Comparison of ENCODE assay signal across 13 cellular contexts in genomic region chr6:109351231-109352132, GRCh38. TPM values are rescaled to one million over a fixed set of nuclear protein-coding genes. Genes with fewer than 3 reads are reported as not detected.
DNase-seq lines count a peak whose midpoint lies in the region; ATAC-seq and TF ChIP-seq lines count a peak whose summit lies in the region.
"Had no signal": no experiment of that assay in that cellular context is flagged by ENCODE, and none has a peak within 500 bp of the region (broad histone marks: within the 10 kb centered on the region; RNA-seq: fewer than 3 reads in every experiment).

No MANE protein-coding gene starts in this region.

- peak overlapping the region in 3 of 4 donors; percentile 67 to 94 (median 83) for H3K27ac ChIP-seq in Peyer's patch
- H3K27ac ChIP-seq in right lobe of liver = no peak overlapping the region
- H3K27ac ChIP-seq in endodermal cell (ENCODE audit: low read depth, low read length) = no peak overlapping the region
- H3K27ac ChIP-seq: A549, tibial artery had no signal

- intact Hi-C loops in right lobe of liver (cut with DNase I) = no loop called here

- TF ChIP-seq CTCF in Peyer's patch (IDR thresholded peaks at IDR 0.05) (peak in 1 of 6 experiments; percentile 1), right lobe of liver (IDR thresholded peaks at IDR 0.05) (no peak), endodermal cell (conservative IDR thresholded peaks at IDR 0.05) (no peak)

- H3K4me1 Mint-ChIP-seq in T-helper 2 cell treated with Interferon-gamma antibody and Interleukin-4, amounts not matched to agents 5 μg/mL and 100 μg/mL, for 36 hours (ENCODE audit: low read depth) = peaks cover 17% of the 10 kb centered on the region
- H3K4me1 Mint-ChIP-seq in endodermal cell = no peaks in the 10 kb centered on the region

- H3K4me2 ChIP-seq in skeletal muscle satellite cell (ENCODE audit: low read length) = peak overlapping the region; percentile 2
- H3K4me2 ChIP-seq: A549, smooth muscle cell had no signal

- peaks cover 0 to 10% (median 0%) of the 10 kb centered on the region in 3 donors for H3K36me3 ChIP-seq in Peyer's patch
- H3K36me3 ChIP-seq in skeletal muscle satellite cell (ENCODE audit: insufficient read depth, low read length) = peaks cover 17% of the 10 kb centered on the region
- H3K36me3 ChIP-seq in right lobe of liver = peaks cover 0 to 2% (median 0%) of the 10 kb centered on the region in 4 donors
- peaks cover 11% of the 10 kb centered on the region for H3K36me3 ChIP-seq in endodermal cell (ENCODE audit: control insufficient read depth, insufficient read depth, low read length)

- no peak for DNase-seq in T-helper 2 cell treated with Interferon-gamma antibody and Interleukin-4, amounts not matched to agents 5 μg/mL and 100 μg/mL, for 36 hours (ENCODE audit: low spot score)
- DNase-seq in T-helper 2 cell (no peak), Peyer's patch (peak in 1 of 3 donors; percentile 63), fibroblast of the conjunctiva (ENCODE audit: low read depth) (peak; percentile 16), DMS79 treated with DMSO at 0.1 percent for 48 hours (lab: John Stamatoyannopoulos, UW) (no peak), right lobe of liver (no peak), endodermal cell (no peak)
- DNase-seq: activated CD8-positive, alpha-beta memory T cell treated with anti-CD3 and anti-CD28 coated beads, Interleukin-2, amount 10 ng/mL, durations not matched to agents 7 days and 5 days; T-helper 9 cell had no signal

- H3K9ac ChIP-seq in skeletal muscle satellite cell (ENCODE audit: low read depth, low read length) (no peak overlapping the region), endodermal cell (ENCODE audit: extremely low read depth, low read length, poor library complexity, severe bottlenecking) (no peak overlapping the region)

- H3K36me3 Mint-ChIP-seq in T-helper 2 cell treated with Interferon-gamma antibody and Interleukin-4, amounts not matched to agents 5 μg/mL and 100 μg/mL, for 36 hours (ENCODE audit: low read depth) = peaks cover 37% of the 10 kb centered on the region
- H3K36me3 Mint-ChIP-seq in endodermal cell (ENCODE audit: low read depth) = peaks cover 32% of the 10 kb centered on the region

- no peak for ATAC-seq in right lobe of liver
- ATAC-seq: A549; activated CD8-positive, alpha-beta memory T cell treated with anti-CD3 and anti-CD28 coated beads, Interleukin-2, amount 10 ng/mL, durations not matched to agents 7 days and 5 days had no signal

- peak overlapping the region; percentile 9 for H3K27ac Mint-ChIP-seq in T-helper 2 cell treated with Interferon-gamma antibody and Interleukin-4, amounts not matched to agents 5 μg/mL and 100 μg/mL, for 36 hours
- no peak overlapping the region for H3K27ac Mint-ChIP-seq in endodermal cell
- H3K27ac Mint-ChIP-seq: activated CD8-positive, alpha-beta memory T cell treated with anti-CD3 and anti-CD28 coated beads, Interleukin-2, amount 10 ng/mL, durations not matched to agents 7 days and 5 days had no signal

- H3K4me3 Mint-ChIP-seq in T-helper 2 cell treated with Interferon-gamma antibody and Interleukin-4, amounts not matched to agents 5 μg/mL and 100 μg/mL, for 36 hours = no peak overlapping the region
- no peak overlapping the region for H3K4me3 Mint-ChIP-seq in endodermal cell
- H3K4me3 Mint-ChIP-seq: activated CD8-positive, alpha-beta memory T cell treated with anti-CD3 and anti-CD28 coated beads, Interleukin-2, amount 10 ng/mL, durations not matched to agents 7 days and 5 days had no signal

- TF ChIP-seq POLR2A in Peyer's patch (IDR thresholded peaks at IDR 0.05) (no peak), right lobe of liver (IDR thresholded peaks at IDR 0.05) (no peak)

- H3K27me3 Mint-ChIP-seq in T-helper 2 cell treated with Interferon-gamma antibody and Interleukin-4, amounts not matched to agents 5 μg/mL and 100 μg/mL, for 36 hours (ENCODE audit: low read depth) = no peaks in the 10 kb centered on the region
- H3K27me3 Mint-ChIP-seq in endodermal cell (ENCODE audit: insufficient read depth) = no peaks in the 10 kb centered on the region
- H3K27me3 Mint-ChIP-seq: activated CD8-positive, alpha-beta memory T cell treated with anti-CD3 and anti-CD28 coated beads, Interleukin-2, amount 10 ng/mL, durations not matched to agents 7 days and 5 days had no signal

- H3K4me3 ChIP-seq in Peyer's patch (no peak overlapping the region), skeletal muscle satellite cell (ENCODE audit: low read length) (no peak overlapping the region), right lobe of liver (no peak overlapping the region), endodermal cell (ENCODE audit: low read length) (no peak overlapping the region)
- H3K4me3 ChIP-seq: A549, smooth muscle cell, tibial artery had no signal

- H3K9me3 Mint-ChIP-seq in T-helper 2 cell treated with Interferon-gamma antibody and Interleukin-4, amounts not matched to agents 5 μg/mL and 100 μg/mL, for 36 hours = no peaks in the 10 kb centered on the region
- peaks cover 8% of the 10 kb centered on the region for H3K9me3 Mint-ChIP-seq in endodermal cell

- no peaks in the 10 kb centered on the region for H3K9me3 ChIP-seq in Peyer's patch
- H3K9me3 ChIP-seq in skeletal muscle satellite cell (replicated peaks; ENCODE audit: low read length) = no peaks in the 10 kb centered on the region
- no peaks in the 10 kb centered on the region for H3K9me3 ChIP-seq in right lobe of liver
- H3K9me3 ChIP-seq in endodermal cell (ENCODE audit: control insufficient read depth, low read length) = peaks cover 12% of the 10 kb centered on the region
- H3K9me3 ChIP-seq: tibial artery had no signal

- H3K27me3 ChIP-seq in Peyer's patch (no peaks in the 10 kb centered on the region), skeletal muscle satellite cell (ENCODE audit: control insufficient read depth, insufficient read depth, low read length) (no peaks in the 10 kb centered on the region), right lobe of liver (no peaks in the 10 kb centered on the region), endodermal cell (ENCODE audit: control insufficient read depth, insufficient read depth, low read length, poor library complexity, severe bottlenecking) (no peaks in the 10 kb centered on the region)
- H3K27me3 ChIP-seq: tibial artery had no signal

- H3K4me1 ChIP-seq in Peyer's patch = peaks cover 0 to 58% (median 13%) of the 10 kb centered on the region in 4 donors
- H3K4me1 ChIP-seq in skeletal muscle satellite cell (ENCODE audit: control insufficient read depth, insufficient read depth, low read length) = peaks cover 15% of the 10 kb centered on the region
- peaks cover 0 to 11% (median 4%) of the 10 kb centered on the region in 4 donors for H3K4me1 ChIP-seq in right lobe of liver
- H3K4me1 ChIP-seq in endodermal cell (ENCODE audit: control insufficient read depth, insufficient read depth, low read length) = no peaks in the 10 kb centered on the region

- WGBS in right lobe of liver (ENCODE audit: insufficient coverage, low coverage, low lambda C conversion rate, missing lambda C conversion rate) = 95% methylated on average over 4 of the region's 5 CpGs
- WGBS in endodermal cell (ENCODE audit: insufficient coverage in 1 of 2, insufficient read length in 1 of 2), 2 experiments = 93 to 97% methylated on average over 4 to 5 of the region's 5 CpGs

RNA-seq across cellular contexts. Expression of gene CD164, which starts 30.8 kb away (rescaled TPM):
- total RNA-seq in Peyer's patch (100 to 1,000 TPM in 3 of 4 donors, 10 to 100 TPM in 1; 62.7 to 382 (median 216) TPM), right lobe of liver (100 to 1,000 TPM; 113 to 173 (median 150) TPM), endodermal cell (100 to 1,000 TPM; 120 to 126 TPM)
- total RNA-seq in skeletal muscle satellite cell (2012; rRNA removed) = 173 and 302 TPM in 2 replicates
- polyA plus RNA-seq in endodermal cell (2013, experiment 1 of 2) = 74.8 TPM
- polyA plus RNA-seq in endodermal cell (2013, experiment 2 of 2) = 74.6 TPM

Comparison
In these comparisons a context has a peak if more than half of its experiments do, and no peak if none do; other contexts are left out.
1. H3K27ac ChIP-seq: peak in Peyer's patch (3 of 4); none in right lobe of liver (0 of 3) and endodermal cell (single experiment).